8 cellular contexts compared by ENCODE assay signal in genomic region chr2:30231726-30232026, GRCh38. TPM values are rescaled to one million over a fixed set of nuclear protein-coding genes. Genes with fewer than 3 reads are reported as not detected.
DNase-seq lines count a peak whose midpoint lies in the region; ATAC-seq and TF ChIP-seq lines count a peak whose summit lies in the region.

No MANE protein-coding gene starts in this region.

- in situ Hi-C loops in gastrocnemius medialis (cut with MboI; ENCODE audit: low sequenced_read_pairs in 4 of 4) = loop anchor here in 1 of 4 donors (25.0 kb wide), 1 partner anchor 231 kb away; no protein-coding TSS in a partner anchor

- peaks cover 20% of the 10 kb centered on the region; the same call in 1 of the 2 replicates for H4K20me1 ChIP-seq in DND-41 (ENCODE audit: insufficient read depth, low read length)

- no peak for DNase-seq in DND-41
- peak; percentile 53 to 67 for DNase-seq in activated CD4-positive, alpha-beta T cell treated with anti-CD3 and anti-CD28 coated beads, Interleukin-2, amount 50 U/mL, for 48 hours
- DNase-seq in Right ventricle myocardium superior = no peak
- no peak for DNase-seq in gastrocnemius medialis
- no peak for DNase-seq in inferior parietal cortex (ENCODE audit: extremely low spot score)

- H3K9ac ChIP-seq in DND-41 (ENCODE audit: low read depth, low read length) = peak overlapping the region; percentile 96

- peak; percentile 39 for ATAC-seq in DND-41 (ENCODE audit: insufficient read depth, low read depth)
- peak; percentile 19 for ATAC-seq in HG03066 (IDR thresholded peaks at IDR 0.05; ENCODE audit: low read depth, unreplicated experiment)
- ATAC-seq in Right ventricle myocardium superior (ENCODE audit: poor library complexity) = peak; percentile 22
- peak in 1 of 2 donors; percentile 17 for ATAC-seq in gastrocnemius medialis
- ATAC-seq in GM21515 (IDR thresholded peaks at IDR 0.05; ENCODE audit: unreplicated experiment) = no peak
- ATAC-seq in HG02884 (IDR thresholded peaks at IDR 0.05; ENCODE audit: unreplicated experiment) = no peak

- H3K27me3 ChIP-seq in DND-41 (ENCODE audit: insufficient read depth, low read length, poor library complexity) (no peaks in the 10 kb centered on the region), gastrocnemius medialis (peaks cover 15 to 43% (median 32%) of the 10 kb centered on the region in 3 donors)

- peaks cover 28% of the 10 kb centered on the region for H3K79me2 ChIP-seq in DND-41 (ENCODE audit: insufficient read depth, low read length)

- TF ChIP-seq CTCF in DND-41 (IDR thresholded peaks at IDR 0.05; ENCODE audit: borderline replicate concordance, extremely low read depth, low read length, poor library complexity, severe bottlenecking) (no peak), gastrocnemius medialis (IDR thresholded peaks at IDR 0.05 in 4 of 5, conservative IDR thresholded peaks at IDR 0.05 in 1 of 5) (no peak)

- peak overlapping the region; percentile 76 for H3K4me2 ChIP-seq in DND-41 (ENCODE audit: insufficient read depth, low read length)

- H3K36me3 ChIP-seq in DND-41 (ENCODE audit: insufficient read depth, low read length) (peaks cover 27% of the 10 kb centered on the region), gastrocnemius medialis (no peaks in the 10 kb centered on the region)

- H2AFZ ChIP-seq in DND-41 (ENCODE audit: low read depth, low read length) = peak overlapping the region; percentile 37

- H3K9me3 ChIP-seq in DND-41 (ENCODE audit: insufficient read depth, low read length, severe bottlenecking) = no peaks in the 10 kb centered on the region
- no peaks in the 10 kb centered on the region for H3K9me3 ChIP-seq in gastrocnemius medialis

- TF ChIP-seq POLR2A in gastrocnemius medialis (IDR thresholded peaks at IDR 0.05) = peak in 1 of 2 donors; percentile 5

- intact Hi-C loops in Right ventricle myocardium superior (cut with DNase I) = loop anchor here (5.0 kb wide), 1 partner anchor 116 kb away; no protein-coding TSS in a partner anchor
- intact Hi-C loops in gastrocnemius medialis (cut with DNase I; ENCODE audit: low total_unique reads) = loop anchor here (10.0 kb wide), 1 partner anchor 173 kb away; no protein-coding TSS in a partner anchor

- H3K4me1 ChIP-seq in DND-41 (ENCODE audit: insufficient read depth, low read length) (peaks cover 27% of the 10 kb centered on the region), gastrocnemius medialis (peaks cover 6 to 18% of the 10 kb centered on the region in 2 donors)

- H3K27ac ChIP-seq in DND-41 (ENCODE audit: low read length) (peak overlapping the region; percentile 93), gastrocnemius medialis (peak overlapping the region; percentile 61 to 77 (median 70))

- peak overlapping the region; percentile 47 to 73; a peak in 3 of 4 replicates for H3K4me3 ChIP-seq in DND-41 (ENCODE audit: low read depth in 1 of 2, low read length in 2 of 2)
- peak overlapping the region; percentile 58 to 82 (median 71) for H3K4me3 ChIP-seq in gastrocnemius medialis

RNA-seq across cellular contexts. Expression of gene LBH, which starts 0.3 kb away (rescaled TPM):
- total RNA-seq in Right ventricle myocardium superior (115 TPM), gastrocnemius medialis (10 to 100 TPM in 2 of 4 donors, 1 to 10 TPM in 2; 5.4 to 37.6 (median 12.5) TPM)

Comparison
In these comparisons a context has a peak if more than half of its experiments do, and no peak if none do; other contexts are left out.
1. ATAC-seq: peak in DND-41 (single experiment), HG03066 (single experiment) and Right ventricle myocardium superior (single experiment); none in GM21515 (single experiment) and HG02884 (single experiment).
2. DNase-seq: peak in activated CD4-positive, alpha-beta T cell treated with anti-CD3 and anti-CD28 coated beads, Interleukin-2, amount 50 U/mL, for 48 hours (2 of 2); none in DND-41 (single experiment), Right ventricle myocardium superior (single experiment), gastrocnemius medialis (0 of 2) and inferior parietal cortex (single experiment).